8 cellular contexts compared by ENCODE assay signal in genomic region chr9:85258823-85259370, GRCh38.
DNase-seq lines count a peak whose midpoint lies in the region; ATAC-seq and TF ChIP-seq lines count a peak whose summit lies in the region.

No MANE protein-coding gene starts in this region.

- H3K27ac ChIP-seq in thoracic aorta, result no peak overlapping the region

- DNase-seq in stimulated activated CD4-positive, alpha-beta T cell treated with anti-CD3 and anti-CD28 coated beads, Interleukin-12 subunit alpha, Interleukin-12 subunit beta, amount 100 ng/mL, for 48 hours (ENCODE audit: low read depth in 2 of 3, low spot score in 1 of 3), result peak in 2 of 3 donors; percentile 1 to 6
- no peak for DNase-seq in stimulated activated CD4-positive, alpha-beta T cell treated with anti-CD3 and anti-CD28 coated beads, Interleukin-4, amount 100 ng/mL, for 1 hour
- DNase-seq in NCI-H226 (peak; percentile 3), MCF 10A (ENCODE audit: unreplicated experiment) (peak; percentile 83), iris pigment epithelial cell (ENCODE audit: low read depth) (peak; percentile 20), thoracic aorta (ENCODE audit: low spot score) (no peak)

- peak overlapping the region; percentile 7 for H3K4me3 Mint-ChIP-seq in MCF 10A (ENCODE audit: unreplicated experiment)

- BruUV-seq in MCF 10A (replicated peaks; lab: Mats Ljungman, UMichigan), result no TSS peak

- ATAC-seq in HG02610 (IDR thresholded peaks at IDR 0.05; ENCODE audit: unreplicated experiment) (peak; percentile 65), thoracic aorta (ENCODE audit: insufficient number of reproducible peaks, low FRiP score, low read depth) (no peak), HG02678 (IDR thresholded peaks at IDR 0.05; ENCODE audit: unreplicated experiment) (no peak)

- no peaks in the 10 kb centered on the region for H3K9me3 Mint-ChIP-seq in MCF 10A (ENCODE audit: unreplicated experiment)

- no peak overlapping the region for H3K4me3 ChIP-seq in thoracic aorta

- peaks cover 5% of the 10 kb centered on the region for H3K4me1 Mint-ChIP-seq in MCF 10A (ENCODE audit: insufficient read depth, unreplicated experiment)

- H3K36me3 ChIP-seq in thoracic aorta, result no peaks in the 10 kb centered on the region

- H3K36me3 Mint-ChIP-seq in MCF 10A (ENCODE audit: insufficient read depth, unreplicated experiment), result no peaks in the 10 kb centered on the region

- H3K27me3 ChIP-seq in thoracic aorta (replicated peaks; ENCODE audit: insufficient read depth), result no peaks in the 10 kb centered on the region

- no peaks in the 10 kb centered on the region for H3K4me1 ChIP-seq in thoracic aorta (ENCODE audit: control insufficient read depth in 1 of 2, low read depth in 2 of 2)

- no peak overlapping the region for H3K27ac Mint-ChIP-seq in MCF 10A (ENCODE audit: low read depth, unreplicated experiment)

- no peaks in the 10 kb centered on the region for H3K9me3 ChIP-seq in thoracic aorta

- no peaks in the 10 kb centered on the region for H3K27me3 Mint-ChIP-seq in MCF 10A (ENCODE audit: insufficient read depth, unreplicated experiment)

- intact Hi-C loops in MCF 10A (cut with micrococcal nuclease), result loop anchor here (1.0 to 5.0 kb wide), 11 partner anchors 116 to 862 kb away; no protein-coding TSS in a partner anchor

- POLR2A ChIA-PET in MCF 10A (lab: Yijun Ruan, JAX), result interaction anchor here (0.6 kb wide), 1 partner anchor 291 kb away, joined by 3 read pairs; no protein-coding TSS in a partner anchor

- peak; percentile 96 for TF ChIP-seq CTCF in MCF 10A (IDR thresholded peaks at IDR 0.05; ENCODE audit: unreplicated experiment)
- TF ChIP-seq CTCF in thoracic aorta (IDR thresholded peaks at IDR 0.05), result peak; percentile 57

- CTCF ChIA-PET in MCF 10A (lab: Yijun Ruan, JAX), result interaction anchor here (0.5 to 7.5 kb wide), 36 partner anchors 9 to 1048 kb away, joined by 3 to 65 read pairs (median 4); no protein-coding TSS in a partner anchor

Comparison
In these comparisons a context has a peak if more than half of its experiments do, and no peak if none do; other contexts are left out.
1. DNase-seq: peak in stimulated activated CD4-positive, alpha-beta T cell treated with anti-CD3 and anti-CD28 coated beads, Interleukin-12 subunit alpha, Interleukin-12 subunit beta, amount 100 ng/mL, for 48 hours (2 of 3), NCI-H226 (single experiment), MCF 10A (single experiment) and iris pigment epithelial cell (single experiment); none in stimulated activated CD4-positive, alpha-beta T cell treated with anti-CD3 and anti-CD28 coated beads, Interleukin-4, amount 100 ng/mL, for 1 hour (single experiment) and thoracic aorta (single experiment).